In genomic region chr6:42674780-42675179, GRCh38 we compare ENCODE assay signal across 28 cellular contexts. TPM values are rescaled to one million over a fixed set of nuclear protein-coding genes. Genes with fewer than 3 reads are reported as not detected.
"Had no signal": no experiment of that assay in that cellular context is flagged by ENCODE, and none has a peak within 500 bp of the region (broad histone marks: within the 10 kb centered on the region; RNA-seq: fewer than 3 reads in every experiment).

No MANE protein-coding gene starts in this region.

- H3K4me3 ChIP-seq: dorsolateral prefrontal cortex, gastroesophageal sphincter, heart left ventricle, hepatocyte, mucosa of descending colon, neural progenitor cell, prostate gland, smooth muscle cell, stomach, testis, tibial nerve, upper lobe of left lung had no signal

- H3K4me1 Mint-ChIP-seq: mesothelial cell of epicardium; naive thymus-derived CD4-positive, alpha-beta T cell; nephron; neural progenitor cell had no signal

- H3K27ac ChIP-seq: dorsolateral prefrontal cortex, gastroesophageal sphincter, heart left ventricle, hepatocyte, neural progenitor cell, prostate gland, stomach, testis, tibial nerve, upper lobe of left lung had no signal

- H3K4me3 Mint-ChIP-seq: mesothelial cell of epicardium; naive thymus-derived CD4-positive, alpha-beta T cell; nephron; neural progenitor cell had no signal

- H3K9ac ChIP-seq: neural progenitor cell had no signal

- H3K9me3 Mint-ChIP-seq: mesothelial cell of epicardium; naive thymus-derived CD4-positive, alpha-beta T cell; nephron; neural progenitor cell had no signal

- ATAC-seq: gastroesophageal sphincter; heart left ventricle; left lobe of liver; mucosa of descending colon; naive thymus-derived CD4-positive, alpha-beta T cell; right cardiac atrium had no signal

- FAIRE-seq: colon, kidney, urothelium cell line had no signal

- H3K79me2 ChIP-seq: hepatocyte had no signal

- H3K4me2 ChIP-seq: hepatocyte, neural progenitor cell, smooth muscle cell had no signal

- H3K9me3 ChIP-seq: gastroesophageal sphincter, heart left ventricle, mucosa of descending colon, prostate gland, stomach, testis, tibial nerve, upper lobe of left lung had no signal

- H3K27me3 Mint-ChIP-seq: naive thymus-derived CD4-positive, alpha-beta T cell had no signal

- H3K27me3 ChIP-seq: dorsolateral prefrontal cortex, gastroesophageal sphincter, heart left ventricle, hepatocyte, neural progenitor cell, stomach, testis, tibial nerve, upper lobe of left lung had no signal

- DNase-seq: dorsolateral prefrontal cortex; effector CD4-positive, alpha-beta T cell; heart left ventricle; kidney; mesenchymal stem cell; mucosa of descending colon; naive thymus-derived CD4-positive, alpha-beta T cell; right cardiac atrium; stimulated activated CD4-positive, alpha-beta T cell treated with anti-CD3 and anti-CD28 coated beads, Interleukin-12 subunit alpha, Interleukin-12 subunit beta, amount 100 ng/mL, for 4 hours; stimulated activated CD4-positive, alpha-beta T cell treated with anti-CD3 and anti-CD28 coated beads, Interleukin-1b, Interleukin-23, amount 100 ng/mL, for 48 hours; stimulated activated CD4-positive, alpha-beta T cell treated with anti-CD3 and anti-CD28 coated beads, Interleukin-4, amount 100 ng/mL, for 1 hour; stimulated activated CD8-positive, alpha-beta memory T cell treated with anti-CD3 and anti-CD28 coated beads, Interleukin-4, amount 100 ng/mL, for 48 hours; stimulated activated naive CD4-positive, alpha-beta T cell treated with Interleukin-2 at 50 U/mL for 16 hours; stomach; testis; upper lobe of left lung had no signal

- H3K27ac Mint-ChIP-seq: mesothelial cell of epicardium, nephron, neural progenitor cell had no signal

- H2AFZ ChIP-seq: hepatocyte, neural progenitor cell had no signal

- H3K4me1 ChIP-seq: gastroesophageal sphincter, heart left ventricle, neural progenitor cell, prostate gland, stomach, testis, tibial nerve, upper lobe of left lung had no signal

RNA-seq across cellular contexts. Expression of gene PRPH2, which starts 47.6 kb away (rescaled TPM):
- total RNA-seq: hepatocyte; left lobe of liver; naive thymus-derived CD4-positive, alpha-beta T cell; osteocyte; smooth muscle cell had no signal
- polyA plus RNA-seq: hepatocyte, smooth muscle cell had no signal
